Comparison of ENCODE assay signal across 15 cellular contexts in the genomic region with DNA sequence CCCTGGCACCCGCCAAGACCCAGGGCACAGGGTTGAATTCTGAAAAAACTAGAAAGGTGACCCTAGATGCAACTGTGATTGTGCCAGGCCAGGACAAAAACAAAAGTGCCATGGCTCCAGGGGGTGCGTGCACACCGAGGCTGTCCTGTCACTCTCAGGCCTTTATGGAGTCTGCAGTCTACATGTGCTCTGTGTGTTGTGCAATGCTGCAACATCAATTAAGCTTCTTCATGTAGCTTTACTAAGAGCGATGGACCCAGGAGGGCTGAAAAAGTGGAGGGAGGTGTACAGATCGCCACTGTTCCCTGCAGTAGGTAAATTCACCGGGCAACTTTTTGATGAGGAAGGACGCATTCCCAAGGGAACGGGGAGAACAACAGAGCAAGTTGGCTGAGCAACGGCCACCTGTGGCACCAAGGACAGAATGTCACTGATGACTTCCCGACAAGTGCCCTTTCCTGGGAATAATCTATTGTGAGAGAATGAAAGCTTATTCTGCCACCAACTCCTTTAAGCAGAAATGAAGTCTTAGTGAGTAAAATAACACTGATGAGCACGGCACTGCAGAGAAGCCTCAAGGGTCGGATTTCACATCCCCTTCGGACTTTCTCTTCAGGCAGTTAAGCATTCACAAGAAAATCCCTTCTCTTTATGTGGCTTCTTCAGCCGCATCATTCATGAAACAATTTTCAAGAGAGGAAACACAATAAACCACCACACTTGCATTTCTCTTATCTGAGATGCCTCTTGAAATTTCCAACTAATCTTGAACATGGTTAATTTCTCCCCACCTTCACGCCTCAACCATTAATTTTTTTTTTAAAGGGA.
DNase-seq lines count a peak whose midpoint lies in the region; ATAC-seq, FAIRE-seq and TF ChIP-seq lines count a peak whose summit lies in the region.
"Had no signal": no experiment of that assay in that cellular context is flagged by ENCODE, and none has a peak within 500 bp of the region (broad histone marks: within the 10 kb centered on the region; RNA-seq: fewer than 3 reads in every experiment).

No MANE protein-coding gene starts in this region.

- intact Hi-C loops in esophagus muscularis mucosa (cut with DNase I) = no loop called here

- no peak overlapping the region for H3K4me3 ChIP-seq in esophagus muscularis mucosa

- no peaks in the 10 kb centered on the region for H3K4me1 ChIP-seq in esophagus muscularis mucosa

- no peak overlapping the region for H3K27ac Mint-ChIP-seq in activated naive CD8-positive, alpha-beta T cell treated with anti-CD3 and anti-CD28 coated beads, Interleukin-2, amount 50 U/mL, for 24 hours

- no peaks in the 10 kb centered on the region for H3K36me3 Mint-ChIP-seq in activated naive CD8-positive, alpha-beta T cell treated with anti-CD3 and anti-CD28 coated beads, Interleukin-2, amount 50 U/mL, for 24 hours (ENCODE audit: low read depth)

- DNase-seq in DMS79 treated with DMSO at 0.1 percent for 48 hours (lab: John Stamatoyannopoulos, UW) = peak; percentile 4
- no peak for DNase-seq in DMS79 (lab: John Stamatoyannopoulos, UW)
- no peak for DNase-seq in urothelium cell line (ENCODE audit: low spot score)
- DNase-seq in activated naive CD8-positive, alpha-beta T cell treated with anti-CD3 and anti-CD28 coated beads, Interleukin-2, amount 50 U/mL, for 24 hours = no peak
- DNase-seq in activated CD4-positive, alpha-beta T cell treated with anti-CD3 and anti-CD28 coated beads, Interleukin-2, amount 50 U/mL, for 4 hours = no peak
- no peak for DNase-seq in esophagus muscularis mucosa (ENCODE audit: extremely low spot score)
- DNase-seq: 8988T; activated CD4-positive, alpha-beta T cell treated with anti-CD3 and anti-CD28 coated beads for 4 hours; activated gamma-delta T cell treated with Interleukin-2 at 50 U/mL for 16 hours; cerebellar nuclear complex; islet precursor cell; NCI-H526 treated with DMSO at 0.1 percent for 48 hours; small intestine had no signal

- TF ChIP-seq CTCF in esophagus muscularis mucosa (IDR thresholded peaks at IDR 0.05) = no peak

- no peaks in the 10 kb centered on the region for H3K27me3 ChIP-seq in esophagus muscularis mucosa

- TF ChIP-seq POLR2A in esophagus muscularis mucosa (IDR thresholded peaks at IDR 0.05; ENCODE audit: low read depth) = no peak

- peak; percentile 37 for FAIRE-seq in urothelium cell line (lab: Jason Lieb, UNC)
- FAIRE-seq: small intestine had no signal

- H3K36me3 ChIP-seq in esophagus muscularis mucosa = no peaks in the 10 kb centered on the region

- H3K9me3 Mint-ChIP-seq in activated naive CD8-positive, alpha-beta T cell treated with anti-CD3 and anti-CD28 coated beads, Interleukin-2, amount 50 U/mL, for 24 hours = no peaks in the 10 kb centered on the region

- H3K9me3 ChIP-seq in esophagus muscularis mucosa = no peaks in the 10 kb centered on the region

- no peak overlapping the region for H3K4me3 Mint-ChIP-seq in activated naive CD8-positive, alpha-beta T cell treated with anti-CD3 and anti-CD28 coated beads, Interleukin-2, amount 50 U/mL, for 24 hours

- H3K27ac ChIP-seq in esophagus muscularis mucosa (replicated peaks in 1 of 4) = no peak overlapping the region

- ATAC-seq in HG02870 (IDR thresholded peaks at IDR 0.05; ENCODE audit: unreplicated experiment) (peak; percentile 88), SK-N-SH treated with all-trans-retinoic acid at 6 μM for 48 hours (peak; percentile 43; the same call in 1 of the 3 replicates)
- ATAC-seq in activated naive CD8-positive, alpha-beta T cell treated with anti-CD3 and anti-CD28 coated beads, Interleukin-2, amount 50 U/mL, for 24 hours = no peak

- H3K4me1 Mint-ChIP-seq in activated naive CD8-positive, alpha-beta T cell treated with anti-CD3 and anti-CD28 coated beads, Interleukin-2, amount 50 U/mL, for 24 hours = no peaks in the 10 kb centered on the region

- H3K27me3 Mint-ChIP-seq in activated naive CD8-positive, alpha-beta T cell treated with anti-CD3 and anti-CD28 coated beads, Interleukin-2, amount 50 U/mL, for 24 hours = peaks cover 8% of the 10 kb centered on the region

- no peak for TF ChIP-seq EP300 in esophagus muscularis mucosa (IDR thresholded peaks at IDR 0.05)

- 77% methylated on average over 15 of the region's 15 CpGs for WGBS in esophagus muscularis mucosa

TF ChIP-seq in SK-N-SH treated with all-trans-retinoic acid at 6 μM for 48 hours, 23 proteins besides CTCF, POLR2A, EP300 and RAD21:
- TF ChIP-seq TOX (CRISPR knock-in tag; IDR thresholded peaks at IDR 0.05; ENCODE audit: borderline replicate concordance) = no peak
- TF ChIP-seq ZFP30 (CRISPR knock-in tag; IDR thresholded peaks at IDR 0.05) = no peak
